In genomic region chr5:143309661-143310431, GRCh38 we compare ENCODE assay signal across 13 cellular contexts.
A peak's percentile ranks its signal among the peaks of the same experiment; 100 is the strongest.
DNase-seq lines count a peak whose midpoint lies in the region; ATAC-seq and TF ChIP-seq lines count a peak whose summit lies in the region.
"Had no signal": no experiment of that assay in that cellular context is flagged by ENCODE, and none has a peak within 500 bp of the region (broad histone marks: within the 10 kb centered on the region; RNA-seq: fewer than 3 reads in every experiment).

No MANE protein-coding gene starts in this region.

- ATAC-seq in gastroesophageal sphincter = no peak
- no peak for ATAC-seq in HG03520 (IDR thresholded peaks at IDR 0.05; ENCODE audit: unreplicated experiment)
- no peak for ATAC-seq in GM21528 (IDR thresholded peaks at IDR 0.05; ENCODE audit: low FRiP score, unreplicated experiment)
- ATAC-seq: pancreas had no signal

- H3K79me2 ChIP-seq in ACC112 (ENCODE audit: control insufficient read depth, insufficient read depth, low read length, unreplicated experiment) = peaks cover 27% of the 10 kb centered on the region

- TF ChIP-seq EP300 in gastroesophageal sphincter (IDR thresholded peaks at IDR 0.05) = no peak

- TF ChIP-seq CTCF in LNCaP clone FGC (IDR thresholded peaks at IDR 0.05; ENCODE audit: control insufficient read depth, extremely low read depth, insufficient read depth) (no peak), gastroesophageal sphincter (IDR thresholded peaks at IDR 0.05) (no peak)

- H3K27ac ChIP-seq in ACC112 (ENCODE audit: low read depth, low read length) (peak overlapping the region; percentile 85), gastroesophageal sphincter (peak overlapping the region in 3 of 4 donors; percentile 25 to 55 (median 55))
- H3K27ac ChIP-seq: pancreas had no signal

- peaks cover 59% of the 10 kb centered on the region for H3K36me3 ChIP-seq in ACC112 (ENCODE audit: insufficient read depth, low read length)
- peaks cover 66% of the 10 kb centered on the region for H3K36me3 ChIP-seq in adipocyte (ENCODE audit: control insufficient read depth, insufficient read depth, low read length, severe bottlenecking)
- H3K36me3 ChIP-seq in gastroesophageal sphincter = peaks cover 3 to 34% of the 10 kb centered on the region in 2 donors

- peaks cover 3% of the 10 kb centered on the region for H3K9me3 ChIP-seq in adipocyte (ENCODE audit: control insufficient read depth, low read length)
- peaks cover 0 to 5% (median 0%) of the 10 kb centered on the region in 3 donors for H3K9me3 ChIP-seq in gastroesophageal sphincter
- H3K9me3 ChIP-seq: pancreas had no signal

- no peaks in the 10 kb centered on the region for H3K27me3 ChIP-seq in ACC112 (ENCODE audit: insufficient read depth, low read length)
- H3K27me3 ChIP-seq in adipocyte (replicated peaks; ENCODE audit: control insufficient read depth, insufficient read depth, low read length) = no peaks in the 10 kb centered on the region
- no peaks in the 10 kb centered on the region for H3K27me3 ChIP-seq in gastroesophageal sphincter
- H3K27me3 ChIP-seq: pancreas had no signal

- no peak for TF ChIP-seq POLR2A in gastroesophageal sphincter (IDR thresholded peaks at IDR 0.05)

- DNase-seq in LNCaP clone FGC (ENCODE audit: low read depth) (peak; percentile 56), adipocyte (ENCODE audit: low read depth) (peak; percentile 62), 8988T (no peak)
- DNase-seq in stimulated activated CD4-positive, alpha-beta T cell treated with anti-CD3 and anti-CD28 coated beads, Interleukin-2, amount 100 ng/mL, for 24 hours = no peak
- DNase-seq: midbrain; NCI-H1436; NCI-H510A treated with DMSO at 0.1 percent for 48 hours; pancreas; stimulated activated CD4-positive, alpha-beta T cell treated with anti-CD3 and anti-CD28 coated beads, Interleukin-2, amount 100 ng/mL, for 48 hours had no signal

- 85 to 93% methylated on average over 7 of the region's 7 CpGs for WGBS in gastroesophageal sphincter (ENCODE audit: low coverage in 1 of 2), 2 donors

- H2AFZ ChIP-seq in ACC112 (ENCODE audit: low read length, unreplicated experiment) = no peak overlapping the region

- H3K4me1 ChIP-seq in ACC112 (ENCODE audit: control insufficient read depth, insufficient read depth, low read length, unreplicated experiment) (peaks cover 58% of the 10 kb centered on the region), adipocyte (ENCODE audit: control insufficient read depth, insufficient read depth, low read length) (peaks cover 50% of the 10 kb centered on the region), gastroesophageal sphincter (peaks cover 15 to 56% (median 16%) of the 10 kb centered on the region in 3 donors)

- H3K9ac ChIP-seq in adipocyte (ENCODE audit: low read length) = no peak overlapping the region

- H3K4me3 ChIP-seq in ACC112 (ENCODE audit: low read depth, low read length) (no peak overlapping the region), LNCaP clone FGC (ENCODE audit: low read depth, low read length) (no peak overlapping the region), adipocyte (ENCODE audit: low read length) (no peak overlapping the region), gastroesophageal sphincter (no peak overlapping the region)
- H3K4me3 ChIP-seq: pancreas had no signal

Comparison
In these comparisons a context has a peak if more than half of its experiments do, and no peak if none do; other contexts are left out.
1. DNase-seq: peak in LNCaP clone FGC (single experiment) and adipocyte (single experiment); none in 8988T (single experiment) and stimulated activated CD4-positive, alpha-beta T cell treated with anti-CD3 and anti-CD28 coated beads, Interleukin-2, amount 100 ng/mL, for 24 hours (0 of 2).